In the genomic region with DNA sequence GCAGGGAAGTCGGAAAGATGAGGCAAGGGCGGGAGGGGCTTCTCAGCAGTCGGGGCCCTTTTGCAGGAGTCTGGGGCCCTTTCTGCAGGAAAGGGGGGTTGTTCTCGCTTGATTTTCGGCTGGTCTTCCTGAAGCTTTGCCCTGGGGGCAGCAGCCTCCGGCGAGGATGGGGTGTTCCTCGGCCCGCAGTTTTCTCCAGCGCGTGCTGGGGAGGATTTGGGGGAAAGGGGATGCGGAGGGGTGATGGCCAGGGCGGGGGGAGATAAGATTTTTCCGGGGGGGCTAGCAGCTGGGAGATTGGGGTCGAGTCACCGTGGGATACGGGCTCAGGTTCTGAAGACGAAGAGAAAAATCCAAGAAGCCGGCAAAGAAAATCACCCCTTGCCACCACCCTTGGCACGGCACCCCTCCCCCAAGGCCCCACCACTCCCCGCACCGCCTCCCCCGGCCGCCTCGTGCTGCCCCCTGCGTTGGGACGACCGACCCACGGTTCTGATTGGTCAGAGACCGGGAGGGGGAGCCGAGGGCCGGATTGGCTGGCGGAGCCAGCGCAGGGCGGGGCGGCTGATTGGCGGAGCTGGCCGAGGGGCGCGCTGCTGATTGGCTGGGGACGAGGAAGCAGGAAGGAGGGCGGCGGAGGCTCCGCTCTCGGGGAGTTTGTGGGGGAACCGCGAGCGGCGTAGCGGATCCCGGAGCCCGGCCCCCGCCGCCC, we compare ENCODE assay signal across 8 cellular contexts. TPM values are rescaled to one million over a fixed set of nuclear protein-coding genes. Genes with fewer than 3 reads are reported as not detected.
DNase-seq lines count a peak whose midpoint lies in the region; ATAC-seq lines count a peak whose summit lies in the region.

A gene (plus strand): TSS at position 654 of the 712 bp plus-strand sequence. CDS start 17,512 bp downstream, outside the sequence.

- peak within 1 kb of the TSS; percentile 92 for H3K4me3 ChIP-seq in BLaER1

- H3K9me3 Mint-ChIP-seq in activated CD4-positive, alpha-beta T cell treated with anti-CD3 and anti-CD28 coated beads, Interleukin-2, amount 10 ng/mL, durations not matched to agents 24 days and 14 days: no peaks in the 10 kb centered on the region

- H3K4me3 Mint-ChIP-seq in activated CD4-positive, alpha-beta T cell treated with anti-CD3 and anti-CD28 coated beads, Interleukin-2, amount 10 ng/mL, durations not matched to agents 24 days and 14 days: peak within 1 kb of the TSS; percentile 97

- DNase-seq in NCI-H526 treated with DMSO at 0.1 percent for 48 hours (lab: John Stamatoyannopoulos, UW): peak; percentile 91
- DNase-seq in activated CD4-positive, alpha-beta T cell treated with anti-CD3 and anti-CD28 coated beads, Interleukin-2, amount 10 ng/mL, durations not matched to agents 24 days and 14 days: peak; percentile 99
- DNase-seq in cortex of kidney (lab: John Stamatoyannopoulos, UW): peak; percentile 71
- peak; percentile 98 for DNase-seq in left lobe of liver (ENCODE audit: low spot score)
- peak; percentile 95 for DNase-seq in stimulated activated CD4-positive, alpha-beta T cell treated with anti-CD3 and anti-CD28 coated beads, Interleukin-2, amount 100 ng/mL, for 4 hours (ENCODE audit: low read depth)

- H3K9ac ChIP-seq in BLaER1: peak within 1 kb of the TSS; percentile 86

- H4K20me1 ChIP-seq in BLaER1: peaks cover 44% of the 10 kb centered on the region

- 0 out of 2 replicates have a peak, but pooled peaks cover under 1% of the 10 kb centered on the region for H3K36me3 ChIP-seq in BLaER1

- H3K27me3 ChIP-seq in BLaER1: peaks cover 46% of the 10 kb centered on the region; the same call in 1 of the 2 replicates

- peaks cover 44% of the 10 kb centered on the region for H3K4me1 Mint-ChIP-seq in activated CD4-positive, alpha-beta T cell treated with anti-CD3 and anti-CD28 coated beads, Interleukin-2, amount 10 ng/mL, durations not matched to agents 24 days and 14 days

- H3K4me2 ChIP-seq in BLaER1: peak within 1 kb of the TSS; percentile 99

- H3K36me3 Mint-ChIP-seq in activated CD4-positive, alpha-beta T cell treated with anti-CD3 and anti-CD28 coated beads, Interleukin-2, amount 10 ng/mL, durations not matched to agents 24 days and 14 days (ENCODE audit: low read depth): peaks cover 17% of the 10 kb centered on the region

- intact Hi-C loops in activated CD4-positive, alpha-beta T cell treated with anti-CD3 and anti-CD28 coated beads, Interleukin-2, amount 10 ng/mL, durations not matched to agents 24 days and 14 days (cut with micrococcal nuclease): loop anchor here (5.0 kb wide), 2 partner anchors 33 to 127 kb away; a partner anchor contains a TSS

- peak; percentile 87 for ATAC-seq in GM19324 (IDR thresholded peaks at IDR 0.05; ENCODE audit: low FRiP score, unreplicated experiment)
- peak; percentile 74 for ATAC-seq in HG03469 (IDR thresholded peaks at IDR 0.05; ENCODE audit: unreplicated experiment)
- ATAC-seq in left lobe of liver: peak; percentile 84

- H3K27ac Mint-ChIP-seq in activated CD4-positive, alpha-beta T cell treated with anti-CD3 and anti-CD28 coated beads, Interleukin-2, amount 10 ng/mL, durations not matched to agents 24 days and 14 days: peak within 1 kb of the TSS; percentile 87

- peaks cover 74% of the 10 kb centered on the region for H3K4me1 ChIP-seq in BLaER1

- H3K27me3 Mint-ChIP-seq in activated CD4-positive, alpha-beta T cell treated with anti-CD3 and anti-CD28 coated beads, Interleukin-2, amount 10 ng/mL, durations not matched to agents 24 days and 14 days: peaks cover 60% of the 10 kb centered on the region

- no peaks in the 10 kb centered on the region for H3K9me3 ChIP-seq in BLaER1

- peak within 1 kb of the TSS; percentile 74 for H3K27ac ChIP-seq in BLaER1

RNA-seq across cellular contexts. Expression of the gene that starts here (rescaled TPM):
- total RNA-seq in activated CD4-positive, alpha-beta T cell treated with anti-CD3 and anti-CD28 coated beads, Interleukin-2, amount 10 ng/mL, durations not matched to agents 24 days and 14 days: 23.9 and 26.2 TPM in 2 replicates
- 12.8 TPM for total RNA-seq in left lobe of liver

Comparison
In these comparisons a context has a peak if more than half of its experiments do, and no peak if none do; other contexts are left out.
1. Peak in every context shown above with its lines: DNase-seq, ATAC-seq, H3K4me3 ChIP-seq and H3K27ac ChIP-seq.